ENCODE assay signal across 1 cellular context in the genomic region with DNA sequence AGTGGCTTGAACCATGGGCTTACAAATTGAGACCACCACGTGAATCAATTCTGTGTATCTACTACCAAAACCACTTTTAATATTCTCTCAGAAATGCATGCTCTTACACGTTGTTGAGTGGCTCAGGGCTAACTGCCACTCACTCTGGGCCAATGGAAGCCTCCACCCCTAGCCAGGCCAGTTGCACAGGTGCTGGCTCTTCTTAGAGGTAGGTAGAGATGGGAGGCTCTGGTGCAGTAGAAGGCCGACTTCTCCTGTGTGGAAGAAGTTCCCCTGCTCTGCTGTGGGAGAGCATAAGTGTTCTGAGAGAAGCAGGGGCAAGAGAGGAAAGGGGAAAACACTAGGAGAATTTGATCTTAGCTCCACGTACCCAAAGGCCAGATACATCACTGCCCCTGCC.
TF ChIP-seq lines count a peak whose summit lies in the region.

No MANE protein-coding gene starts in this region.

TF ChIP-seq in GM23338, 12 proteins besides CTCF, POLR2A, EP300 and RAD21:
- TF ChIP-seq, protein P1, sequence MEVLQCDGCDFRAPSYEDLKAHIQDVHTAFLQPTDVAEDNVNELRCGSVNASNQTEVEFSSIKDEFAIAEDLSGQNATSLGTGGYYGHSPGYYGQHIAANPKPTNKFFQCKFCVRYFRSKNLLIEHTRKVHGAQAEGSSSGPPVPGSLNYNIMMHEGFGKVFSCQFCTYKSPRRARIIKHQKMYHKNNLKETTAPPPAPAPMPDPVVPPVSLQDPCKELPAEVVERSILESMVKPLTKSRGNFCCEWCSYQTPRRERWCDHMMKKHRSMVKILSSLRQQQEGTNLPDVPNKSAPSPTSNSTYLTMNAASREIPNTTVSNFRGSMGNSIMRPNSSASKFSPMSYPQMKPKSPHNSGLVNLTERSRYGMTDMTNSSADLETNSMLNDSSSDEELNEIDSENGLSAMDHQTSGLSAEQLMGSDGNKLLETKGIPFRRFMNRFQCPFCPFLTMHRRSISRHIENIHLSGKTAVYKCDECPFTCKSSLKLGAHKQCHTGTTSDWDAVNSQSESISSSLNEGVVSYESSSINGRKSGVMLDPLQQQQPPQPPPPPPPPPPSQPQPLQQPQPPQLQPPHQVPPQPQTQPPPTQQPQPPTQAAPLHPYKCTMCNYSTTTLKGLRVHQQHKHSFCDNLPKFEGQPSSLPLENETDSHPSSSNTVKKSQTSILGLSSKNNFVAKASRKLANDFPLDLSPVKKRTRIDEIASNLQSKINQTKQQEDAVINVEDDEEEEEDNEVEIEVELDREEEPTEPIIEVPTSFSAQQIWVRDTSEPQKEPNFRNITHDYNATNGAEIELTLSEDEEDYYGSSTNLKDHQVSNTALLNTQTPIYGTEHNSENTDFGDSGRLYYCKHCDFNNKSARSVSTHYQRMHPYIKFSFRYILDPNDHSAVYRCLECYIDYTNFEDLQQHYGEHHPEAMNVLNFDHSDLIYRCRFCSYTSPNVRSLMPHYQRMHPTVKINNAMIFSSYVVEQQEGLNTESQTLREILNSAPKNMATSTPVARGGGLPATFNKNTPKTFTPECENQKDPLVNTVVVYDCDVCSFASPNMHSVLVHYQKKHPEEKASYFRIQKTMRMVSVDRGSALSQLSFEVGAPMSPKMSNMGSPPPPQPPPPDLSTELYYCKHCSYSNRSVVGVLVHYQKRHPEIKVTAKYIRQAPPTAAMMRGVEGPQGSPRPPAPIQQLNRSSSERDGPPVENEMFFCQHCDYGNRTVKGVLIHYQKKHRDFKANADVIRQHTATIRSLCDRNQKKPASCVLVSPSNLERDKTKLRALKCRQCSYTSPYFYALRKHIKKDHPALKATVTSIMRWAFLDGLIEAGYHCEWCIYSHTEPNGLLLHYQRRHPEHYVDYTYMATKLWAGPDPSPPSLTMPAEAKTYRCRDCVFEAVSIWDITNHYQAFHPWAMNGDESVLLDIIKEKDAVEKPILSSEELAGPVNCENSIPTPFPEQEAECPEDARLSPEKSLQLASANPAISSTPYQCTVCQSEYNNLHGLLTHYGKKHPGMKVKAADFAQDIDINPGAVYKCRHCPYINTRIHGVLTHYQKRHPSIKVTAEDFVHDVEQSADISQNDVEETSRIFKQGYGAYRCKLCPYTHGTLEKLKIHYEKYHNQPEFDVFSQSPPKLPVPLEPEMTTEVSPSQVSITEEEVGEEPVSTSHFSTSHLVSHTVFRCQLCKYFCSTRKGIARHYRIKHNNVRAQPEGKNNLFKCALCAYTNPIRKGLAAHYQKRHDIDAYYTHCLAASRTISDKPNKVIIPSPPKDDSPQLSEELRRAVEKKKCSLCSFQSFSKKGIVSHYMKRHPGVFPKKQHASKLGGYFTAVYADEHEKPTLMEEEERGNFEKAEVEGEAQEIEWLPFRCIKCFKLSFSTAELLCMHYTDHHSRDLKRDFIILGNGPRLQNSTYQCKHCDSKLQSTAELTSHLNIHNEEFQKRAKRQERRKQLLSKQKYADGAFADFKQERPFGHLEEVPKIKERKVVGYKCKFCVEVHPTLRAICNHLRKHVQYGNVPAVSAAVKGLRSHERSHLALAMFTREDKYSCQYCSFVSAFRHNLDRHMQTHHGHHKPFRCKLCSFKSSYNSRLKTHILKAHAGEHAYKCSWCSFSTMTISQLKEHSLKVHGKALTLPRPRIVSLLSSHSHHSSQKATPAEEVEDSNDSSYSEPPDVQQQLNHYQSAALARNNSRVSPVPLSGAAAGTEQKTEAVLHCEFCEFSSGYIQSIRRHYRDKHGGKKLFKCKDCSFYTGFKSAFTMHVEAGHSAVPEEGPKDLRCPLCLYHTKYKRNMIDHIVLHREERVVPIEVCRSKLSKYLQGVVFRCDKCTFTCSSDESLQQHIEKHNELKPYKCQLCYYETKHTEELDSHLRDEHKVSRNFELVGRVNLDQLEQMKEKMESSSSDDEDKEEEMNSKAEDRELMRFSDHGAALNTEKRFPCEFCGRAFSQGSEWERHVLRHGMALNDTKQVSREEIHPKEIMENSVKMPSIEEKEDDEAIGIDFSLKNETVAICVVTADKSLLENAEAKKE (CRISPR knock-in tag; IDR thresholded peaks at IDR 0.05): no peak
- no peak for TF ChIP-seq STAT1 (IDR thresholded peaks at IDR 0.05; ENCODE audit: unreplicated experiment)
- TF ChIP-seq, protein P2, sequence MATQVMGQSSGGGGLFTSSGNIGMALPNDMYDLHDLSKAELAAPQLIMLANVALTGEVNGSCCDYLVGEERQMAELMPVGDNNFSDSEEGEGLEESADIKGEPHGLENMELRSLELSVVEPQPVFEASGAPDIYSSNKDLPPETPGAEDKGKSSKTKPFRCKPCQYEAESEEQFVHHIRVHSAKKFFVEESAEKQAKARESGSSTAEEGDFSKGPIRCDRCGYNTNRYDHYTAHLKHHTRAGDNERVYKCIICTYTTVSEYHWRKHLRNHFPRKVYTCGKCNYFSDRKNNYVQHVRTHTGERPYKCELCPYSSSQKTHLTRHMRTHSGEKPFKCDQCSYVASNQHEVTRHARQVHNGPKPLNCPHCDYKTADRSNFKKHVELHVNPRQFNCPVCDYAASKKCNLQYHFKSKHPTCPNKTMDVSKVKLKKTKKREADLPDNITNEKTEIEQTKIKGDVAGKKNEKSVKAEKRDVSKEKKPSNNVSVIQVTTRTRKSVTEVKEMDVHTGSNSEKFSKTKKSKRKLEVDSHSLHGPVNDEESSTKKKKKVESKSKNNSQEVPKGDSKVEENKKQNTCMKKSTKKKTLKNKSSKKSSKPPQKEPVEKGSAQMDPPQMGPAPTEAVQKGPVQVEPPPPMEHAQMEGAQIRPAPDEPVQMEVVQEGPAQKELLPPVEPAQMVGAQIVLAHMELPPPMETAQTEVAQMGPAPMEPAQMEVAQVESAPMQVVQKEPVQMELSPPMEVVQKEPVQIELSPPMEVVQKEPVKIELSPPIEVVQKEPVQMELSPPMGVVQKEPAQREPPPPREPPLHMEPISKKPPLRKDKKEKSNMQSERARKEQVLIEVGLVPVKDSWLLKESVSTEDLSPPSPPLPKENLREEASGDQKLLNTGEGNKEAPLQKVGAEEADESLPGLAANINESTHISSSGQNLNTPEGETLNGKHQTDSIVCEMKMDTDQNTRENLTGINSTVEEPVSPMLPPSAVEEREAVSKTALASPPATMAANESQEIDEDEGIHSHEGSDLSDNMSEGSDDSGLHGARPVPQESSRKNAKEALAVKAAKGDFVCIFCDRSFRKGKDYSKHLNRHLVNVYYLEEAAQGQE (IDR thresholded peaks at IDR 0.05; ENCODE audit: unreplicated experiment): no peak
- no peak for TF ChIP-seq EZH2phosphoT487 (IDR thresholded peaks at IDR 0.05; ENCODE audit: unreplicated experiment)
- no peak for TF ChIP-seq NANOG (IDR thresholded peaks at IDR 0.05; ENCODE audit: borderline replicate concordance)
- TF ChIP-seq EZH2 (IDR thresholded peaks at IDR 0.05; ENCODE audit: low read depth, unreplicated experiment): no peak
- TF ChIP-seq POLR2AphosphoS5 (IDR thresholded peaks at IDR 0.05; ENCODE audit: low read depth): no peak
- TF ChIP-seq ZNF331 (CRISPR knock-in tag; IDR thresholded peaks at IDR 0.05; ENCODE audit: low read depth): no peak
- TF ChIP-seq JUNB (IDR thresholded peaks at IDR 0.05; ENCODE audit: unreplicated experiment): no peak
- no peak for TF ChIP-seq CREB1 (CRISPR knock-in tag; IDR thresholded peaks at IDR 0.05; ENCODE audit: low read depth)
